Comparison of ENCODE assay signal across 8 cellular contexts in the genomic region with DNA sequence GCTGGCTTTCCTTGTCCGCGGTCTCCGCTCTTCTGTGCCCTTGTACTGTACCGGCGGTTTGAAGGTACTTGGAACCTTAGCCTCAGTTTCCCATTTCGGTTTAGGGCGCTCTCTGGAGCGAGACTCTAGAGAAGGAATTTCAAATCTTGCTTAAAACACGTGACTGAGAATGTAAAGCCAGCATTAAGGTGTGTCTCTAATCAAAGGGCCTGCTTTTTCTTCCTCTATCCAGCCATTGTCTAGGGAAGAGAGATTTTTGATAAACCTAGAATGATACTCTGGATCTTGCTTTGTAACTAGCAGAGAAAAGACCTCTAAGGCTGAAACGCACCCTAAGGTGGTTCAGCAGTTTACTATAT.
DNase-seq lines count a peak whose midpoint lies in the region; ATAC-seq, FAIRE-seq and TF ChIP-seq lines count a peak whose summit lies in the region.

No MANE protein-coding gene starts in this region.

- ATAC-seq in GM18502 (IDR thresholded peaks at IDR 0.05; ENCODE audit: poor library complexity, unreplicated experiment), result no peak

- H3K27ac Mint-ChIP-seq in dendritic cell treated with granulocyte-macrophage colony-stimulating factor and Interleukin-4, amounts not matched to agents 40 ng/mL and 50 ng/mL, for 4 days, result peak overlapping the region; percentile 91

- H3K36me3 ChIP-seq in KOPT-K1 (ENCODE audit: insufficient read depth, low read length) (peaks cover 13% of the 10 kb centered on the region), muscle layer of duodenum (ENCODE audit: control insufficient read depth in 1 of 2, insufficient read depth in 2 of 2, low read length in 2 of 2) (peaks cover 0 to 5% of the 10 kb centered on the region in 2 donors)

- no peaks in the 10 kb centered on the region for H3K27me3 Mint-ChIP-seq in dendritic cell treated with granulocyte-macrophage colony-stimulating factor and Interleukin-4, amounts not matched to agents 40 ng/mL and 50 ng/mL, for 4 days

- no peaks in the 10 kb centered on the region for H3K27me3 ChIP-seq in muscle layer of duodenum (ENCODE audit: low read depth, low read length)

- peaks cover 26% of the 10 kb centered on the region for H3K4me1 Mint-ChIP-seq in dendritic cell treated with granulocyte-macrophage colony-stimulating factor and Interleukin-4, amounts not matched to agents 40 ng/mL and 50 ng/mL, for 4 days (ENCODE audit: low read depth)

- H3K4me3 ChIP-seq in AG09309 (ENCODE audit: control insufficient read depth, low read depth, low read length), result peak overlapping the region; percentile 89
- H3K4me3 ChIP-seq in muscle layer of duodenum (ENCODE audit: low read depth in 1 of 2, low read length in 2 of 2), result peak overlapping the region; percentile 89 to 90

- H3K4me3 Mint-ChIP-seq in dendritic cell treated with granulocyte-macrophage colony-stimulating factor and Interleukin-4, amounts not matched to agents 40 ng/mL and 50 ng/mL, for 4 days, result peak overlapping the region; percentile 92

- TF ChIP-seq CTCF in AG09309 (IDR thresholded peaks at IDR 0.05; ENCODE audit: control insufficient read depth, insufficient read depth, low read depth, low read length, missing control alignments), result no peak

- H3K27ac ChIP-seq in KOPT-K1 (ENCODE audit: low read depth, low read length, poor library complexity, severe bottlenecking), result peak overlapping the region; percentile 95
- H3K27ac ChIP-seq in muscle layer of duodenum (ENCODE audit: low read length), result peak overlapping the region; percentile 81

- peaks cover 5 to 31% of the 10 kb centered on the region in 2 donors for H3K4me1 ChIP-seq in muscle layer of duodenum (ENCODE audit: control insufficient read depth in 1 of 2, insufficient read depth in 2 of 2, low read length in 2 of 2)

- intact Hi-C loops in dendritic cell treated with granulocyte-macrophage colony-stimulating factor and Interleukin-4, amounts not matched to agents 40 ng/mL and 50 ng/mL, for 4 days (cut with micrococcal nuclease), result loop anchor here (5.0 to 10.0 kb wide), 2 partner anchors 110 to 167 kb away; no protein-coding TSS in a partner anchor

- H3K9me3 ChIP-seq in KOPT-K1 (ENCODE audit: insufficient read depth, low read length, poor library complexity, severe bottlenecking) (no peaks in the 10 kb centered on the region), muscle layer of duodenum (ENCODE audit: control insufficient read depth in 1 of 2, low read length in 2 of 2) (no peaks in the 10 kb centered on the region)

- H3K36me3 Mint-ChIP-seq in dendritic cell treated with granulocyte-macrophage colony-stimulating factor and Interleukin-4, amounts not matched to agents 40 ng/mL and 50 ng/mL, for 4 days (ENCODE audit: low read depth), result peaks cover 24% of the 10 kb centered on the region

- no peak for DNase-seq in AG09309 (ENCODE audit: low read depth)
- no peak for DNase-seq in DMS153 (lab: John Stamatoyannopoulos, UW)
- no peak for DNase-seq in germinal center (ENCODE audit: low spot score)
- no peak for DNase-seq in HTR-8/SVneo (ENCODE audit: insufficient read length, low spot score)

- no peak for FAIRE-seq in HTR-8/SVneo (lab: Jason Lieb, UNC)

- H3K9me3 Mint-ChIP-seq in dendritic cell treated with granulocyte-macrophage colony-stimulating factor and Interleukin-4, amounts not matched to agents 40 ng/mL and 50 ng/mL, for 4 days, result no peaks in the 10 kb centered on the region
